8 cellular contexts compared by ENCODE assay signal in genomic region chr9:129737479-129738269, GRCh38. TPM values are rescaled to one million over a fixed set of nuclear protein-coding genes. Genes with fewer than 3 reads are reported as not detected.
DNase-seq lines count a peak whose midpoint lies in the region; ATAC-seq and TF ChIP-seq lines count a peak whose summit lies in the region.

No MANE protein-coding gene starts in this region.

- peak; percentile 91 for TF ChIP-seq CTCF in GM12875 (IDR thresholded peaks at IDR 0.05; ENCODE audit: borderline replicate concordance, insufficient read depth, low read depth, low read length)
- TF ChIP-seq CTCF in activated CD8-positive, alpha-beta T cell treated with anti-CD3 and anti-CD28 coated beads for 36 hours (IDR thresholded peaks at IDR 0.05) = peak; percentile 99

- H3K36me3 Mint-ChIP-seq in activated CD8-positive, alpha-beta T cell treated with anti-CD3 and anti-CD28 coated beads for 36 hours (ENCODE audit: low read depth) = no peaks in the 10 kb centered on the region
- no peaks in the 10 kb centered on the region for H3K36me3 Mint-ChIP-seq in memory B cell

- H3K4me3 ChIP-seq in GM12875 (ENCODE audit: low read depth, low read length) = peak overlapping the region; percentile 57

- ATAC-seq in HG03342 (IDR thresholded peaks at IDR 0.05; ENCODE audit: unreplicated experiment) (peak; percentile 82), memory B cell (ENCODE audit: low read depth) (peak; percentile 91), GM18519 (IDR thresholded peaks at IDR 0.05; ENCODE audit: low FRiP score, unreplicated experiment) (no peak)
- peak; percentile 89 for ATAC-seq in activated CD8-positive, alpha-beta T cell treated with anti-CD3 and anti-CD28 coated beads for 36 hours

- DNase-seq in NCI-H748 (lab: John Stamatoyannopoulos, UW; ENCODE audit: unreplicated experiment) (peak; percentile 78), memory B cell (ENCODE audit: low spot score in 2 of 2) (peak; percentile 88 to 92)
- peak; percentile 89 for DNase-seq in activated CD8-positive, alpha-beta T cell treated with anti-CD3 and anti-CD28 coated beads for 36 hours
- peak; percentile 82 for DNase-seq in effector CD4-positive, alpha-beta T cell
- DNase-seq in stimulated activated CD8-positive, alpha-beta memory T cell treated with anti-CD3 and anti-CD28 coated beads, Interleukin-12 subunit alpha, Interleukin-12 subunit beta, amount 100 ng/mL, for 1 hour (ENCODE audit: low read depth) = peak; percentile 82

- POLR2A ChIA-PET in activated CD8-positive, alpha-beta T cell treated with anti-CD3 and anti-CD28 coated beads for 36 hours (lab: Charles Lee) = interaction anchor here (0.8 to 1.5 kb wide), 6 partner anchors 16 to 111 kb away, joined by 3 to 4 read pairs (median 4); partner anchors contain the start of genes NTMT1 and PTGES

- H3K4me1 Mint-ChIP-seq in activated CD8-positive, alpha-beta T cell treated with anti-CD3 and anti-CD28 coated beads for 36 hours (ENCODE audit: low read depth) = peaks cover 11% of the 10 kb centered on the region
- peaks cover 3% of the 10 kb centered on the region for H3K4me1 Mint-ChIP-seq in memory B cell

- H3K9me3 Mint-ChIP-seq in activated CD8-positive, alpha-beta T cell treated with anti-CD3 and anti-CD28 coated beads for 36 hours = no peaks in the 10 kb centered on the region
- no peaks in the 10 kb centered on the region for H3K9me3 Mint-ChIP-seq in memory B cell

- H3K27me3 Mint-ChIP-seq in activated CD8-positive, alpha-beta T cell treated with anti-CD3 and anti-CD28 coated beads for 36 hours = no peaks in the 10 kb centered on the region
- H3K27me3 Mint-ChIP-seq in memory B cell = peaks cover 7% of the 10 kb centered on the region

- CTCF ChIA-PET in activated CD8-positive, alpha-beta T cell treated with anti-CD3 and anti-CD28 coated beads for 36 hours (lab: Charles Lee) = interaction anchor here (0.6 to 5.6 kb wide), 37 partner anchors 9 to 595 kb away, joined by 3 to 82 read pairs (median 5); partner anchors contain the start of genes NTMT1 and PTGES

- H3K27ac Mint-ChIP-seq in activated CD8-positive, alpha-beta T cell treated with anti-CD3 and anti-CD28 coated beads for 36 hours = peak overlapping the region; percentile 52
- H3K27ac Mint-ChIP-seq in memory B cell = no peak overlapping the region

- intact Hi-C loops in activated CD8-positive, alpha-beta T cell treated with anti-CD3 and anti-CD28 coated beads for 36 hours (cut with micrococcal nuclease) = loop anchor here (2.0 kb wide), 1 partner anchor 47 kb away; no protein-coding TSS in a partner anchor

- H3K4me3 Mint-ChIP-seq in activated CD8-positive, alpha-beta T cell treated with anti-CD3 and anti-CD28 coated beads for 36 hours = peak overlapping the region; percentile 55
- peak overlapping the region; percentile 72 for H3K4me3 Mint-ChIP-seq in memory B cell

RNA-seq across cellular contexts. Expression of gene PTGES, which starts 15.2 kb away (rescaled TPM):
- total RNA-seq in activated CD8-positive, alpha-beta T cell treated with anti-CD3 and anti-CD28 coated beads for 36 hours = under 1 TPM; 0.20 to 0.56 TPM
